In the genomic region with DNA sequence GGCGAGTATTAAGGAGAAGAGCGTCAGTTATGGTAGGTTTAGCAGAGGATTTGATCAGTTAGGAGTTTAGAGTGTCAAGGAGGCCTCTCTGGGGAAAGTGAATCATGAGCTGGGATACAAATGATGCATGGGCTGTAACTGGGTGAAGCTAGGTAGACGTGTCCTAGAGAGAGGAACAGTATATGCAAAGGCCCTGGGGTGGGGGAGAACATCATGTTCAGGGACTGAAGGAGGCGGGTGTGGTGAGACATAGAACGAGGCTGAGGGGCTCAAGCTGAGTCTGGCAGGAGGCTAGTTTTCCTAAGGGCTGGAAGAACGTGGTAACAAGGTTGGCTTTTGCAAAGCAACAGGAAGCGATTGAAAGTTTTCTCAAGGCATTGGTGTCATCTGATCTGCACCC, we compare ENCODE assay signal across 15 cellular contexts. TPM values are rescaled to one million over a fixed set of nuclear protein-coding genes. Genes with fewer than 3 reads are reported as not detected.
"Had no signal": no experiment of that assay in that cellular context is flagged by ENCODE, and none has a peak within 500 bp of the region (broad histone marks: within the 10 kb centered on the region; RNA-seq: fewer than 3 reads in every experiment).

No MANE protein-coding gene starts in this region.

- DNase-seq: activated CD4-positive, alpha-beta T cell treated with anti-CD3 and anti-CD28 coated beads, Interleukin-2, amount 50 U/mL, for 4 hours; activated CD4-positive, CD25-positive, alpha-beta regulatory T cell; stimulated activated CD4-positive, alpha-beta T cell treated with anti-CD3 and anti-CD28 coated beads, Interleukin-2, amount 100 ng/mL, for 24 hours had no signal

- H3K4me3 Mint-ChIP-seq: activated naive CD4-positive, alpha-beta T cell treated with anti-CD3 and anti-CD28 coated beads, Interleukin-2, amount 50 U/mL, for 24 hours; natural killer cell treated with Interleukin-12 subunit alpha and Interleukin-12 subunit beta and Interleukin-15 and Interleukin-18, amount 100 ng/mL, for 72 hours; stimulated activated naive CD8-positive, alpha-beta T cell treated with anti-CD3 and anti-CD28 coated beads, Interleukin-15, Interleukin-2, amounts not matched to agents 100 ng/mL and 50 ng/mL, for 24 hours had no signal

- H3K36me3 Mint-ChIP-seq: natural killer cell treated with Interleukin-12 subunit alpha and Interleukin-12 subunit beta and Interleukin-15 and Interleukin-18, amount 100 ng/mL, for 72 hours had no signal

- H3K27me3 Mint-ChIP-seq: activated naive CD4-positive, alpha-beta T cell treated with anti-CD3 and anti-CD28 coated beads, Interleukin-2, amount 50 U/mL, for 24 hours; natural killer cell treated with Interleukin-12 subunit alpha and Interleukin-12 subunit beta and Interleukin-15 and Interleukin-18, amount 100 ng/mL, for 72 hours; stimulated activated naive CD8-positive, alpha-beta T cell treated with anti-CD3 and anti-CD28 coated beads, Interleukin-15, Interleukin-2, amounts not matched to agents 100 ng/mL and 50 ng/mL, for 24 hours had no signal

- H3K27ac Mint-ChIP-seq: activated naive CD4-positive, alpha-beta T cell treated with anti-CD3 and anti-CD28 coated beads, Interleukin-2, amount 50 U/mL, for 24 hours; natural killer cell treated with Interleukin-12 subunit alpha and Interleukin-12 subunit beta and Interleukin-15 and Interleukin-18, amount 100 ng/mL, for 72 hours; stimulated activated naive CD8-positive, alpha-beta T cell treated with anti-CD3 and anti-CD28 coated beads, Interleukin-15, Interleukin-2, amounts not matched to agents 100 ng/mL and 50 ng/mL, for 24 hours had no signal

- ATAC-seq: natural killer cell treated with Interleukin-12 subunit alpha and Interleukin-12 subunit beta and Interleukin-15 and Interleukin-18, amount 100 ng/mL, for 72 hours had no signal

- H3K9me3 Mint-ChIP-seq: activated naive CD4-positive, alpha-beta T cell treated with anti-CD3 and anti-CD28 coated beads, Interleukin-2, amount 50 U/mL, for 24 hours; natural killer cell treated with Interleukin-12 subunit alpha and Interleukin-12 subunit beta and Interleukin-15 and Interleukin-18, amount 100 ng/mL, for 72 hours; stimulated activated naive CD8-positive, alpha-beta T cell treated with anti-CD3 and anti-CD28 coated beads, Interleukin-15, Interleukin-2, amounts not matched to agents 100 ng/mL and 50 ng/mL, for 24 hours had no signal

RNA-seq across cellular contexts. Expression of gene TEX53, which starts 36.0 kb away (rescaled TPM):
- total RNA-seq: breast epithelium; esophagus muscularis mucosa; fibroblast of villous mesenchyme; lung microvascular endothelial cell; natural killer cell treated with Interleukin-12 subunit alpha and Interleukin-12 subunit beta and Interleukin-15 and Interleukin-18, amount 100 ng/mL, for 72 hours; occipital lobe; pulmonary artery endothelial cell; sciatic nerve; SJSA1 had no signal
- polyA plus RNA-seq: thymus had no signal
